Comparison of ENCODE assay signal across 8 cellular contexts in the genomic region with DNA sequence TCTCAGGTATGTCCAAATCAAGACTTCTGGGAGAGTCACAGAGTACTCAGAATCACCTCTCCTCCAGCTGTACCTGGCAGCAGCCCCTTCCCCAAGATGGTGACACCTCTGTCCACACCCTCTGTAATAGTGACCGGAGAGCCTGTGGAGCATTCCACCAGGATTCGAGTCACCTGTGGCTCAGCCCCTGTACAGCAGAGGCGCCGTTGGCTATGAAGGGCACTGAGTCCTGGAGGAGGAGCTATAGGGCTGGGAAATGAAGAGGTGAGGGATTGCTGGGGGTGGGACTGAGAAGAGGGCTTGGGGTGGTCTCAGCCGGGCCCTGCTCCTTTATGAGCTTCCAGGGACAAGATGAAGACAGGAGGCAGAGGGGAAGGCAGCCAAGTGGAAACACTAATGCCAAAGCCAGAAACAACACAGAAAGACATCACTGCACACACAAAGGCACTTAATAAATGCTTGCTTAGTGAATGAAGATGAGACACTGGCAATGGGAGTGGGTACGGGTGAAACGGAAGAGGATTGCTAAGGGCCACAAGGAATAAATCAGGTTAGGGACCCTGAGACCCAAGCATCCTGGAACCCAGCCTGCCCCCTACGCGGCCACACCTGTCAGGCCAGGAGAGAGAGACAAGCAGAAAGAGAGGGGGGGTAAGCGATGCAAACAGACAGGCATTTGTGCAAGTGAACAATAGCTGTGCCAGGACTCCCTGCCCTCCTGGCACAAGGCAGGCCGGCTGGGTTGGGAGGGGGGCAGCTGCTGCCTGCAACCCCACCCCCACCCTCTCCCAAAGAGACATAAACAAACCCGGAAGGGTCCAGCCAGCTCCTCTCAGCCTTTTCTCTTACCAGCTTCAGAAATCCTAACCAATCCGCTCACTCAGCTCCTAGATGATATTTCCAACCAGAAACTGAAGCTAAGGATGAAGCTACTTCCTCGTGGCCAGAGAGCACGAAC. TPM values are rescaled to one million over a fixed set of nuclear protein-coding genes. Genes with fewer than 3 reads are reported as not detected.
DNase-seq lines count a peak whose midpoint lies in the region; ATAC-seq and TF ChIP-seq lines count a peak whose summit lies in the region.

No MANE protein-coding gene starts in this region.

- H3K4ac ChIP-seq in neuronal stem cell (ENCODE audit: low read length): no peak overlapping the region

- H3K4me1 ChIP-seq in neuronal stem cell (ENCODE audit: control insufficient read depth in 2 of 2, insufficient read depth in 1 of 2, low read depth in 1 of 2, low read length in 2 of 2): peaks cover 37 to 49% of the 10 kb centered on the region in 2 donors

- H3K27ac ChIP-seq in dorsolateral prefrontal cortex: peak overlapping the region; percentile 87 to 100 (median 99)
- H3K27ac ChIP-seq in neuronal stem cell (replicated peaks; ENCODE audit: low read length): peak overlapping the region; percentile 19

- no peaks in the 10 kb centered on the region for H3K27me3 ChIP-seq in dorsolateral prefrontal cortex
- H3K27me3 ChIP-seq in neuronal stem cell (ENCODE audit: control insufficient read depth in 3 of 3, insufficient read depth in 3 of 3, low read depth in 1 of 3, low read length in 3 of 3): no peaks in the 10 kb centered on the region

- no peak overlapping the region for H4K8ac ChIP-seq in neuronal stem cell (ENCODE audit: low read depth, low read length)

- DNase-seq in G401 (ENCODE audit: low spot score) (peak; percentile 98), NCI-H2196 (lab: John Stamatoyannopoulos, UW; ENCODE audit: unreplicated experiment) (peak; percentile 62), dorsolateral prefrontal cortex (peak; percentile 71 to 91 (median 84)), neuronal stem cell (ENCODE audit: low spot score) (no peak), DMS79 (lab: John Stamatoyannopoulos, UW) (no peak)

- no peak overlapping the region for H2BK12ac ChIP-seq in neuronal stem cell (ENCODE audit: low read length)

- peak overlapping the region; percentile 85 for H3K18ac ChIP-seq in neuronal stem cell (ENCODE audit: low read length)

- H3K9ac ChIP-seq in neuronal stem cell (ENCODE audit: low read depth, low read length, poor library complexity): peak overlapping the region; percentile 15

- TF ChIP-seq CTCF in dorsolateral prefrontal cortex (IDR thresholded peaks at IDR 0.05 in 54 of 56, conservative IDR thresholded peaks at IDR 0.05 in 2 of 56; ENCODE audit: low read depth in 1 of 56, partially characterized antibody in 56 of 56): peak in 3 of 56 donors; percentile 6 to 11 (median 11)

- no peak overlapping the region for H2BK120ac ChIP-seq in neuronal stem cell (ENCODE audit: low read depth, low read length)

- H3K4me2 ChIP-seq in neuronal stem cell (ENCODE audit: insufficient read depth, low read length, poor library complexity, severe bottlenecking): peak overlapping the region; percentile 81

- ATAC-seq in GM18502 (IDR thresholded peaks at IDR 0.05; ENCODE audit: poor library complexity, unreplicated experiment) (no peak), HG02571 (IDR thresholded peaks at IDR 0.05; ENCODE audit: unreplicated experiment) (no peak), GM21360 (IDR thresholded peaks at IDR 0.05; ENCODE audit: unreplicated experiment) (no peak)

- peak overlapping the region; percentile 59 for H2BK15ac ChIP-seq in neuronal stem cell (ENCODE audit: low read length)

- H3K79me1 ChIP-seq in neuronal stem cell (ENCODE audit: low read depth, low read length): peaks cover 18% of the 10 kb centered on the region

- H3K14ac ChIP-seq in neuronal stem cell (ENCODE audit: low read length): peak overlapping the region; percentile 23

- no peak overlapping the region for H3K23ac ChIP-seq in neuronal stem cell (ENCODE audit: low read depth, low read length, poor library complexity)

- H3K36me3 ChIP-seq in neuronal stem cell (replicated peaks in 1 of 2; ENCODE audit: control insufficient read depth in 2 of 2, insufficient read depth in 2 of 2, low read length in 2 of 2): peaks cover 2 to 34% of the 10 kb centered on the region in 2 donors

- intact Hi-C loops in dorsolateral prefrontal cortex (cut with DNase I): loop anchor here in 1 of 2 donors (5.0 kb wide), 1 partner anchor 117 kb away; the partner anchor contains the start of genes GON4L and SYT11

- no peaks in the 10 kb centered on the region for H3K9me3 ChIP-seq in neuronal stem cell (replicated peaks in 1 of 2; ENCODE audit: control insufficient read depth in 2 of 2, insufficient read depth in 1 of 2, low read depth in 1 of 2, low read length in 2 of 2)

- WGBS in neuronal stem cell (ENCODE audit: extremely low coverage in 2 of 2, insufficient read length in 2 of 2, insufficient replicate concordance in 1 of 2), 2 donors: no CpG with 5 or more reads among the region's 15 CpGs

- H4K91ac ChIP-seq in neuronal stem cell (ENCODE audit: low read depth, low read length, poor library complexity): no peak overlapping the region

- peak overlapping the region; percentile 68 to 95 (median 86) for H3K4me3 ChIP-seq in dorsolateral prefrontal cortex
- peak overlapping the region; percentile 75 to 95 for H3K4me3 ChIP-seq in neuronal stem cell (ENCODE audit: low read length in 2 of 2)

- in situ Hi-C loops in G401 (cut with HindIII; ENCODE audit: low sequenced_read_pairs): no loop called here

- H2AFZ ChIP-seq in neuronal stem cell (ENCODE audit: low read length): no peak overlapping the region

- H2BK5ac ChIP-seq in neuronal stem cell (ENCODE audit: low read length): peak overlapping the region; percentile 76

- peak overlapping the region; percentile 96 for H2AK5ac ChIP-seq in neuronal stem cell (ENCODE audit: low read depth, low read length)

RNA-seq across cellular contexts. Expression of gene ARHGEF2, which starts 3.9 kb away (rescaled TPM):
- total RNA-seq in G401 (2014; rRNA removed; shearing (Covaris generic)): 20.3 and 35.9 TPM in 2 replicates
- total RNA-seq in dorsolateral prefrontal cortex: 100 to 1,000 TPM; 113 to 323 (median 165) TPM
- polyA plus RNA-seq in neuronal stem cell (2013, experiment 1 of 2): 55.4 TPM
- 57.0 TPM for polyA plus RNA-seq in neuronal stem cell (2013, experiment 2 of 2)

RNA-seq across cellular contexts. Expression of gene RXFP4, which starts 33.0 kb away (rescaled TPM):
- total RNA-seq in G401 (2014; rRNA removed; shearing (Covaris generic)): not detected in 2 replicates
- total RNA-seq in dorsolateral prefrontal cortex: not detected
- not detected for polyA plus RNA-seq in neuronal stem cell (2013, experiment 1 of 2)
- polyA plus RNA-seq in neuronal stem cell (2013, experiment 2 of 2): not detected

RNA-seq across cellular contexts. Expression of gene KHDC4, which starts 40.3 kb away (rescaled TPM):
- 30.0 and 52.6 TPM in 2 replicates for total RNA-seq in G401 (2014; rRNA removed; shearing (Covaris generic))
- total RNA-seq in dorsolateral prefrontal cortex: 10 to 100 TPM; 33.7 to 80.2 (median 50.9) TPM
- 41.1 TPM for polyA plus RNA-seq in neuronal stem cell (2013, experiment 1 of 2)
- polyA plus RNA-seq in neuronal stem cell (2013, experiment 2 of 2): 42.2 TPM

RNA-seq across cellular contexts. Expression of gene SSR2, which starts 46.3 kb away (rescaled TPM):
- total RNA-seq in G401 (2014; rRNA removed; shearing (Covaris generic)): 257 and 273 TPM in 2 replicates
- 10 to 100 TPM; 55.2 to 94.2 (median 71.4) TPM for total RNA-seq in dorsolateral prefrontal cortex
- 352 TPM for polyA plus RNA-seq in neuronal stem cell (2013, experiment 1 of 2)
- polyA plus RNA-seq in neuronal stem cell (2013, experiment 2 of 2): 349 TPM

Comparison
In these comparisons a context has a peak if more than half of its experiments do, and no peak if none do; other contexts are left out.
1. DNase-seq: peak in G401 (single experiment), NCI-H2196 (single experiment) and dorsolateral prefrontal cortex (10 of 10); none in neuronal stem cell (single experiment) and DMS79 (single experiment).